Comparison of ENCODE assay signal across 8 cellular contexts in genomic region chr20:53915459-53916172, GRCh38.
A peak's percentile ranks its signal among the peaks of the same experiment; 100 is the strongest.
DNase-seq lines count a peak whose midpoint lies in the region; ATAC-seq and TF ChIP-seq lines count a peak whose summit lies in the region.

No MANE protein-coding gene starts in this region.

- H2BK120ac ChIP-seq in IMR-90 (ENCODE audit: low read depth, low read length), result peak overlapping the region; percentile 91

- peaks cover 21% of the 10 kb centered on the region for H3K4me1 ChIP-seq in CD8-positive, alpha-beta memory T cell (ENCODE audit: insufficient read depth, low read length)
- peaks cover 31% of the 10 kb centered on the region for H3K4me1 ChIP-seq in IMR-90 (ENCODE audit: control insufficient read depth, insufficient read depth, low read length)
- peaks cover 47% of the 10 kb centered on the region for H3K4me1 ChIP-seq in PC-9 (replicated peaks; ENCODE audit: insufficient read depth)

- peak overlapping the region; percentile 91 for H2AFZ ChIP-seq in IMR-90 (replicated peaks; ENCODE audit: low read length, poor library complexity)
- peak overlapping the region; percentile 89 for H2AFZ ChIP-seq in PC-9

- H3K27ac ChIP-seq in CD8-positive, alpha-beta memory T cell (ENCODE audit: low read depth, low read length), result peak overlapping the region; percentile 69
- H3K27ac ChIP-seq in IMR-90 (ENCODE audit: insufficient read depth, low read length) (peak overlapping the region; percentile 82), PC-9 (peak overlapping the region; percentile 93)

- BruUV-seq in IMR-90 (replicated peaks; lab: Mats Ljungman, UMichigan) (no TSS peak), PC-9 (replicated peaks; lab: Mats Ljungman, UMichigan) (no TSS peak)

- dilution Hi-C loops in IMR-90 (cut with HindIII; ENCODE audit: low sequenced_read_pairs, unreplicated experiment), result no loop called here

- H3K14ac ChIP-seq in IMR-90 (replicated peaks; ENCODE audit: low read depth, low read length), result peak overlapping the region; percentile 87

- 5% methylated on average over 4 of the region's 22 CpGs; no CpG with 5 or more reads in 1 of the 2 experiments for WGBS in IMR-90 (ENCODE audit: extremely low coverage in 2 of 2, insufficient read length in 1 of 2), 2 experiments

- H2BK20ac ChIP-seq in IMR-90 (ENCODE audit: low read depth, low read length), result peak overlapping the region; percentile 94

- peak overlapping the region; percentile 94 for H4K5ac ChIP-seq in IMR-90 (ENCODE audit: low read depth, low read length)

- peak overlapping the region; percentile 87 for H3K18ac ChIP-seq in IMR-90 (ENCODE audit: low read depth, low read length)

- H3K9me2 ChIP-seq in PC-9 (ENCODE audit: insufficient read depth), result no peaks in the 10 kb centered on the region

- peaks cover 17 to 33% (median 31%) of the 10 kb centered on the region in 3 donors for H3K4me1 Mint-ChIP-seq in CD8-positive, alpha-beta memory T cell
- peaks cover 46% of the 10 kb centered on the region for H3K4me1 Mint-ChIP-seq in activated T-cell treated with anti-CD3 and anti-CD28 coated beads, Interleukin-2, amount 50 U/mL, for 24 hours (ENCODE audit: low read depth)

- H2BK15ac ChIP-seq in IMR-90 (ENCODE audit: low read depth, low read length), result peak overlapping the region; percentile 100; the same call in 2 of the 3 replicates

- H2AK9ac ChIP-seq in IMR-90 (replicated peaks; ENCODE audit: low read depth, low read length, poor library complexity), result peak overlapping the region; percentile 68

- H3K9ac ChIP-seq in IMR-90 (ENCODE audit: low read depth, low read length), result peak overlapping the region; percentile 74

- TF ChIP-seq POLR2A in IMR-90 (IDR thresholded peaks at IDR 0.05; ENCODE audit: low read depth, low read length), result peak; percentile 53; the same call in 1 of the 2 replicates

- peak overlapping the region; percentile 92 to 99 (median 97) for H3K4me3 Mint-ChIP-seq in CD8-positive, alpha-beta memory T cell
- H3K4me3 Mint-ChIP-seq in activated T-cell treated with anti-CD3 and anti-CD28 coated beads, Interleukin-2, amount 50 U/mL, for 24 hours, result peak overlapping the region; percentile 79

- H2BK5ac ChIP-seq in IMR-90 (ENCODE audit: low read depth, low read length, poor library complexity, severe bottlenecking), result peak overlapping the region; percentile 71

- ATAC-seq in GM19468 (IDR thresholded peaks at IDR 0.05; ENCODE audit: extremely low read depth, unreplicated experiment), result peak; percentile 44
- ATAC-seq in IMR-90 (ENCODE audit: low read depth), result peak; percentile 88
- ATAC-seq in esophagus mucosa, result peak; percentile 90

- H4K8ac ChIP-seq in IMR-90 (ENCODE audit: low read depth in 2 of 2, low read length in 2 of 2), result peak overlapping the region; percentile 97 to 98

- peak overlapping the region; percentile 88 for H3K23ac ChIP-seq in IMR-90 (ENCODE audit: low read depth, low read length)

- TF ChIP-seq RAD21 in IMR-90 (IDR thresholded peaks at IDR 0.05; ENCODE audit: low read length), result peak; percentile 92

- peak; percentile 86 to 94 (median 91) for DNase-seq in CD8-positive, alpha-beta memory T cell
- DNase-seq in IMR-90 (peak; percentile 86), PC-9 (peak; percentile 95 to 98), myocyte (ENCODE audit: low read depth) (peak; percentile 97)
- DNase-seq in activated T-cell treated with anti-CD3 and anti-CD28 coated beads, Interleukin-2, amount 50 U/mL, for 24 hours, result peak; percentile 96
- peak; percentile 97 for DNase-seq in stimulated activated CD8-positive, alpha-beta memory T cell treated with anti-CD3 and anti-CD28 coated beads, Interleukin-7, amount 100 ng/mL, for 24 hours (ENCODE audit: low read depth)

- peak overlapping the region; percentile 81 to 97 (median 91) for H3K27ac Mint-ChIP-seq in CD8-positive, alpha-beta memory T cell
- H3K27ac Mint-ChIP-seq in activated T-cell treated with anti-CD3 and anti-CD28 coated beads, Interleukin-2, amount 50 U/mL, for 24 hours, result peak overlapping the region; percentile 89

- H3K56ac ChIP-seq in IMR-90 (ENCODE audit: extremely low read depth, insufficient read depth, low read length), result peak overlapping the region; percentile 72

- peak overlapping the region; percentile 94 for H3K4ac ChIP-seq in IMR-90 (ENCODE audit: low read depth, low read length)

- H3K27me3 ChIP-seq in CD8-positive, alpha-beta memory T cell (ENCODE audit: insufficient read depth, low read length, poor library complexity, severe bottlenecking), result no peaks in the 10 kb centered on the region
- no peaks in the 10 kb centered on the region for H3K27me3 ChIP-seq in IMR-90 (ENCODE audit: control insufficient read depth, insufficient read depth, low read length)
- no peaks in the 10 kb centered on the region for H3K27me3 ChIP-seq in PC-9 (ENCODE audit: insufficient read depth, low read depth)

- CTCF ChIA-PET in CD8-positive, alpha-beta memory T cell (lab: Charles Lee), result interaction anchor here (0.6 to 5.4 kb wide), 47 partner anchors 8 to 700 kb away, joined by 3 to 83 read pairs (median 4); no protein-coding TSS in a partner anchor
- CTCF ChIA-PET in IMR-90 (lab: Yijun Ruan, JAX), result interaction anchor here (0.6 to 3.6 kb wide), 24 partner anchors 9 to 767 kb away, joined by 3 to 17 read pairs (median 4); no protein-coding TSS in a partner anchor
- CTCF ChIA-PET in PC-9 (lab: Charles Lee), result interaction anchor here (0.6 to 1.8 kb wide), 15 partner anchors 11 to 337 kb away, joined by 3 to 11 read pairs (median 4); no protein-coding TSS in a partner anchor

- H3K9me1 ChIP-seq in IMR-90 (ENCODE audit: insufficient read depth, low read length), result peaks cover 2% of the 10 kb centered on the region; the same call in 1 of the 2 replicates

- H4K20me1 ChIP-seq in IMR-90 (ENCODE audit: insufficient read depth, low read length) (no peaks in the 10 kb centered on the region), PC-9 (ENCODE audit: insufficient read depth) (no peaks in the 10 kb centered on the region)

- H3K4me3 ChIP-seq in CD8-positive, alpha-beta memory T cell (ENCODE audit: low read length), result peak overlapping the region; percentile 93
- H3K4me3 ChIP-seq in IMR-90 (ENCODE audit: insufficient read depth, low read depth, low read length), result peak overlapping the region; percentile 63
- H3K4me3 ChIP-seq in PC-9, result peak overlapping the region; percentile 61

- POLR2A ChIA-PET in CD8-positive, alpha-beta memory T cell (lab: Charles Lee), result interaction anchor here (0.6 to 1.8 kb wide), 7 partner anchors 11 to 322 kb away, joined by 3 to 7 read pairs (median 4); partner anchors contain the start of gene ZNF217
- POLR2A ChIA-PET in IMR-90 (lab: Charles Lee; ENCODE audit: unreplicated experiment), result interaction anchor here (0.7 kb wide), 2 partner anchors 192 to 292 kb away, joined by 5 read pairs; no protein-coding TSS in a partner anchor
- POLR2A ChIA-PET in PC-9 (lab: Charles Lee; ENCODE audit: unreplicated experiment), result interaction anchor here (0.5 to 0.7 kb wide), 6 partner anchors 14 to 729 kb away, joined by 3 to 11 read pairs (median 5); no protein-coding TSS in a partner anchor

- no peaks in the 10 kb centered on the region for H3K9me3 Mint-ChIP-seq in CD8-positive, alpha-beta memory T cell
- no peaks in the 10 kb centered on the region for H3K9me3 Mint-ChIP-seq in activated T-cell treated with anti-CD3 and anti-CD28 coated beads, Interleukin-2, amount 50 U/mL, for 24 hours

- peak overlapping the region; percentile 90 for H2AK5ac ChIP-seq in IMR-90 (ENCODE audit: low read depth, low read length)

- H3K27me3 Mint-ChIP-seq in CD8-positive, alpha-beta memory T cell, result no peaks in the 10 kb centered on the region
- H3K27me3 Mint-ChIP-seq in activated T-cell treated with anti-CD3 and anti-CD28 coated beads, Interleukin-2, amount 50 U/mL, for 24 hours, result no peaks in the 10 kb centered on the region

- in situ Hi-C loops in IMR-90 (cut with MboI; ENCODE audit: low sequenced_read_pairs), result no loop called here

- H3K9me3 ChIP-seq in CD8-positive, alpha-beta memory T cell (ENCODE audit: low read length), result no peaks in the 10 kb centered on the region
- H3K9me3 ChIP-seq in IMR-90 (ENCODE audit: control insufficient read depth, insufficient read depth, low read length) (no peaks in the 10 kb centered on the region), PC-9 (ENCODE audit: insufficient read depth, low read depth) (no peaks in the 10 kb centered on the region)

- H3K4me2 ChIP-seq in IMR-90 (ENCODE audit: low read depth, low read length), result peak overlapping the region; percentile 89
- peak overlapping the region; percentile 87 for H3K4me2 ChIP-seq in PC-9

- H3F3A ChIP-seq in PC-9 (ENCODE audit: insufficient read depth, low read depth), result peaks cover 31% of the 10 kb centered on the region; the same call in 1 of the 2 replicates

- no peaks in the 10 kb centered on the region for H3K36me3 ChIP-seq in CD8-positive, alpha-beta memory T cell (ENCODE audit: insufficient read depth, low read length)
- no peaks in the 10 kb centered on the region for H3K36me3 ChIP-seq in IMR-90 (ENCODE audit: control insufficient read depth, insufficient read depth, low read length)
- H3K36me3 ChIP-seq in PC-9 (ENCODE audit: low read depth), result no peaks in the 10 kb centered on the region

- TF ChIP-seq CTCF in IMR-90 (conservative IDR thresholded peaks at IDR 0.05; ENCODE audit: low read depth, low read length), result peak; percentile 93
- TF ChIP-seq CTCF in PC-9 (conservative IDR thresholded peaks at IDR 0.05), result peak; percentile 97

- no peaks in the 10 kb centered on the region for H3K79me2 ChIP-seq in PC-9 (ENCODE audit: low read depth)

- peaks cover 0 to 13% of the 10 kb centered on the region in 2 experiments; a peak in 1 of 4 replicates for H3K79me1 ChIP-seq in IMR-90 (ENCODE audit: low read depth in 1 of 2, low read length in 2 of 2)

- H3K36me3 Mint-ChIP-seq in CD8-positive, alpha-beta memory T cell, result peaks cover 0 to 3% (median 0%) of the 10 kb centered on the region in 3 donors
- no peaks in the 10 kb centered on the region for H3K36me3 Mint-ChIP-seq in activated T-cell treated with anti-CD3 and anti-CD28 coated beads, Interleukin-2, amount 50 U/mL, for 24 hours (ENCODE audit: low read depth)

- peak overlapping the region; percentile 92 for H4K91ac ChIP-seq in IMR-90 (ENCODE audit: insufficient read depth, low read depth, low read length)

- intact Hi-C loops in IMR-90 (cut with micrococcal nuclease), result loop anchor here (1.0 to 5.0 kb wide), 9 partner anchors 25 to 336 kb away; no protein-coding TSS in a partner anchor
- intact Hi-C loops in PC-9 (cut with micrococcal nuclease; ENCODE audit: unreplicated experiment), result loop anchor here (1.0 to 5.0 kb wide), 10 partner anchors 25 to 336 kb away; partner anchors contain the start of gene ZNF217

TF ChIP-seq in IMR-90, 13 proteins besides CTCF, POLR2A, EP300 and RAD21 (continues in another document):
- TF ChIP-seq SMC3 (IDR thresholded peaks at IDR 0.05; ENCODE audit: low read depth, low read length) (peak; percentile 93), CHD1 (IDR thresholded peaks at IDR 0.05; ENCODE audit: low read depth, low read length) (0 out of 2 replicates have a peak, but pooled peaks have one; percentile 70), USF2 (IDR thresholded peaks at IDR 0.05; ENCODE audit: low read depth, low read length) (no peak)

Comparison
In these comparisons a context has a peak if more than half of its experiments do, and no peak if none do; other contexts are left out.
1. Peak in every context shown above with its lines: DNase-seq, ATAC-seq, H3K4me3 ChIP-seq and H3K27ac ChIP-seq.